8 cellular contexts compared by ENCODE assay signal in genomic region chr10:59905066-59905734, GRCh38. TPM values are rescaled to one million over a fixed set of nuclear protein-coding genes. Genes with fewer than 3 reads are reported as not detected.
DNase-seq lines count a peak whose midpoint lies in the region; ATAC-seq, FAIRE-seq and TF ChIP-seq lines count a peak whose summit lies in the region.

No MANE protein-coding gene starts in this region.

- H3K4me2 ChIP-seq in HepG2 (ENCODE audit: low read depth, low read length): peak overlapping the region; percentile 95

- H3K4me1 ChIP-seq in RWPE2 (ENCODE audit: insufficient read depth, poor library complexity, severe bottlenecking) (peaks cover 52% of the 10 kb centered on the region), HepG2 (ENCODE audit: insufficient read depth, low read length) (peaks cover 66% of the 10 kb centered on the region)

- H3K27ac ChIP-seq in RWPE2 (ENCODE audit: poor library complexity, severe bottlenecking) (peak overlapping the region; percentile 90), HepG2 (ENCODE audit: extremely low read length, insufficient read depth, low read length) (peak overlapping the region; percentile 90)

- CTCF ChIA-PET in HepG2 (lab: Yijun Ruan, JAX; ENCODE audit: low intra/inter-chr PET ratio, low total read pairs): no interaction called here

- H4K20me1 ChIP-seq in HepG2 (ENCODE audit: insufficient read depth, low read length): peaks cover 14% of the 10 kb centered on the region

- no peak for TF ChIP-seq RAD21 in HepG2 (CRISPR knock-in tag; IDR thresholded peaks at IDR 0.05)

- peak overlapping the region; percentile 49 for H2AFZ ChIP-seq in HepG2 (ENCODE audit: low read length)

- 4% methylated on average over 14 of the region's 23 CpGs for WGBS in HepG2 (ENCODE audit: low lambda C conversion rate)

- ATAC-seq in GM18861 (IDR thresholded peaks at IDR 0.05; ENCODE audit: unreplicated experiment): peak; percentile 45
- ATAC-seq in HG02981 (IDR thresholded peaks at IDR 0.05; ENCODE audit: unreplicated experiment): peak; percentile 42
- peak; percentile 2; the same call in 2 of the 3 replicates for ATAC-seq in RWPE2 (ENCODE audit: low read depth)
- peak; percentile 28 for ATAC-seq in HepG2

- TF ChIP-seq CTCF in RWPE2 (IDR thresholded peaks at IDR 0.05; ENCODE audit: poor library complexity, severe bottlenecking) (no peak), HepG2 (CRISPR knock-in tag; IDR thresholded peaks at IDR 0.05) (no peak)

- TF ChIP-seq POLR2A in HepG2 (IDR thresholded peaks at IDR 0.05; ENCODE audit: insufficient read depth in 1 of 2, low read depth in 2 of 2, low read length in 2 of 2): no peak

- in situ Hi-C loops in HepG2 (cut with HindIII; ENCODE audit: extremely low pct_ligation_motif_present, low pct_unique_long_range_greater_than_20kb): no loop called here

- no peaks in the 10 kb centered on the region for H3K9me3 ChIP-seq in RWPE2 (ENCODE audit: severe bottlenecking)
- H3K9me3 ChIP-seq in HepG2 (ENCODE audit: low read length): no peaks in the 10 kb centered on the region

- TF ChIP-seq EP300 in HepG2 (IDR thresholded peaks at IDR 0.05; ENCODE audit: low read depth in 2 of 2, low read length in 2 of 2): no peak
- TF ChIP-seq EP300 in HepG2 (CRISPR knock-in tag; IDR thresholded peaks at IDR 0.05; ENCODE audit: borderline replicate concordance): no peak

- H3K36me3 ChIP-seq in RWPE2 (ENCODE audit: low read depth) (no peaks in the 10 kb centered on the region), HepG2 (replicated peaks in 1 of 2; ENCODE audit: control insufficient read depth in 1 of 2, insufficient read depth in 2 of 2, low read length in 2 of 2) (no peaks in the 10 kb centered on the region; a peak in 1 of 5 replicates)

- no peak for FAIRE-seq in HepG2 (lab: Jason Lieb, UNC)

- DNase-seq in Ammon's horn (ENCODE audit: low spot score) (peak; percentile 18), RWPE2 (ENCODE audit: low spot score) (no peak), cerebellum (ENCODE audit: low spot score) (peak; percentile 43), HepG2 (ENCODE audit: low spot score) (no peak), AML-193 (lab: John Stamatoyannopoulos, UW) (no peak)
- peak; percentile 6 for DNase-seq in stimulated activated CD8-positive, alpha-beta memory T cell treated with anti-CD3 and anti-CD28 coated beads, Interleukin-15, amount 100 ng/mL, for 24 hours (ENCODE audit: low read depth)

- H3K79me2 ChIP-seq in HepG2 (ENCODE audit: insufficient read depth, low read length): peaks cover 58% of the 10 kb centered on the region

- peak overlapping the region; percentile 57 for H3K4me3 ChIP-seq in RWPE2 (ENCODE audit: severe bottlenecking)
- peak overlapping the region; percentile 94 to 100 (median 97) for H3K4me3 ChIP-seq in HepG2 (replicated peaks in 1 of 3; ENCODE audit: insufficient read depth in 1 of 3, low read depth in 2 of 3, low read length in 3 of 3)

- peak overlapping the region; percentile 91 for H3K9ac ChIP-seq in HepG2 (ENCODE audit: insufficient read depth, low read depth, low read length)

- intact Hi-C loops in HepG2 (cut with micrococcal nuclease; ENCODE audit: unreplicated experiment): loop anchor here (5.0 kb wide), 2 partner anchors 67 to 127 kb away; no protein-coding TSS in a partner anchor

- H3K27me3 ChIP-seq in RWPE2 (ENCODE audit: insufficient read depth, poor library complexity, severe bottlenecking): no peaks in the 10 kb centered on the region
- no peaks in the 10 kb centered on the region; a peak in 1 of 5 replicates for H3K27me3 ChIP-seq in HepG2 (ENCODE audit: control insufficient read depth in 1 of 2, insufficient read depth in 2 of 2, low read length in 2 of 2)

- BruUV-seq in HepG2 (replicated peaks; lab: Mats Ljungman, UMichigan): no TSS peak

- POLR2A ChIA-PET in HepG2 (lab: Yijun Ruan, JAX): interaction anchor here (0.9 to 2.7 kb wide), 2 partner anchors 10 to 27 kb away, joined by 3 to 19 read pairs; no protein-coding TSS in a partner anchor

TF ChIP-seq in HepG2, 621 proteins besides CTCF, POLR2A, EP300 and RAD21 (continues in another document):
- 0 out of 2 replicates have a peak, but pooled peaks have one; percentile 2 for TF ChIP-seq ZNF563 (CRISPR knock-in tag; IDR thresholded peaks at IDR 0.05)
- TF ChIP-seq HMGXB4 (CRISPR knock-in tag; IDR thresholded peaks at IDR 0.05; ENCODE audit: borderline replicate concordance in 1 of 2, low read depth in 1 of 2): no peak
- TF ChIP-seq NR2F1 (CRISPR knock-in tag; IDR thresholded peaks at IDR 0.05): no peak
- no peak for TF ChIP-seq ZBTB2 (CRISPR knock-in tag; IDR thresholded peaks at IDR 0.05; ENCODE audit: low read depth)

RNA-seq across cellular contexts. Expression of gene CCDC6, which starts 1.2 kb away (rescaled TPM):
- total RNA-seq in cerebellum: 35.4 TPM
- 18.3 and 34.1 TPM in 2 replicates for total RNA-seq in HepG2 (2016; rRNA removed; fragmentation: Illumina TruSeq; extraction: Trizol)
- 4.9 and 5.1 TPM in 2 replicates for total RNA-seq in HepG2 (2016; cell fraction: cytosol; rRNA removed; fragmentation: Illumina TruSeq; extraction: Trizol; ENCODE audit: low read depth)
- total RNA-seq in HepG2 (2016; cell fraction: insoluble cytoplasmic fraction; rRNA removed; fragmentation: Illumina TruSeq; extraction: Trizol): 17.2 and 31.8 TPM in 2 replicates
- 24.4 and 29.6 TPM in 2 replicates for total RNA-seq in HepG2 (2016; cell fraction: membrane; rRNA removed; fragmentation: Illumina TruSeq; extraction: Trizol)
- 22.7 and 23.4 TPM in 2 replicates for total RNA-seq in HepG2 (2016; cell fraction: nucleus; rRNA removed; fragmentation: Illumina TruSeq; extraction: Trizol)
- 15.4 and 17.9 TPM in 2 replicates for polyA plus RNA-seq in HepG2 (2011; rRNA removed)
- 12.4 and 14.6 TPM in 2 replicates for polyA plus RNA-seq in HepG2 (2011; cell fraction: cytosol; rRNA removed)
- polyA plus RNA-seq in HepG2 (2011; cell fraction: nucleus; rRNA removed): 6.3 and 7.6 TPM in 2 replicates
- 15.0 and 16.0 TPM in 2 replicates for polyA plus RNA-seq in HepG2 (2012)
- polyA plus RNA-seq in HepG2 (2016; cell fraction: cytosol; fragmentation: Illumina TruSeq; extraction: Trizol; ENCODE audit: low read depth): 4.1 and 4.6 TPM in 2 replicates
- polyA plus RNA-seq in HepG2 (2016; cell fraction: insoluble cytoplasmic fraction; fragmentation: Illumina TruSeq; extraction: Trizol; ENCODE audit: low read depth): 30.5 and 32.8 TPM in 2 replicates
- polyA plus RNA-seq in HepG2 (2016; cell fraction: membrane; fragmentation: Illumina TruSeq; extraction: Trizol; ENCODE audit: low read depth): 14.5 and 19.3 TPM in 2 replicates
- 17.8 and 18.7 TPM in 2 replicates for polyA plus RNA-seq in HepG2 (2016; cell fraction: nucleus; fragmentation: Illumina TruSeq; extraction: Trizol; ENCODE audit: insufficient read depth, low read depth)
- polyA minus RNA-seq in HepG2 (2011; rRNA and poly(A)+ RNA removed; ENCODE audit: low replicate concordance): 30.5 and 36.4 TPM in 2 replicates
- 29.7 and 30.0 TPM in 2 replicates for polyA minus RNA-seq in HepG2 (2011; cell fraction: cytosol; rRNA and poly(A)+ RNA removed)
- polyA minus RNA-seq in HepG2 (2011; cell fraction: nucleus; rRNA and poly(A)+ RNA removed): 26.0 and 32.1 TPM in 2 replicates

Comparison
In these comparisons a context has a peak if more than half of its experiments do, and no peak if none do; other contexts are left out.
1. DNase-seq: peak in Ammon's horn (single experiment), cerebellum (single experiment) and stimulated activated CD8-positive, alpha-beta memory T cell treated with anti-CD3 and anti-CD28 coated beads, Interleukin-15, amount 100 ng/mL, for 24 hours (single experiment); none in RWPE2 (single experiment), HepG2 (single experiment) and AML-193 (0 of 2).
2. Peak in every context shown above with its lines, with median percentiles within 50 percentile points of each other: ATAC-seq.